In genomic region chr12:120712654-120713053, GRCh38 we compare ENCODE assay signal across 1 cellular context.
TF ChIP-seq lines count a peak whose summit lies in the region.

No MANE protein-coding gene starts in this region.

TF ChIP-seq in endothelial cell of umbilical vein, 7 proteins besides CTCF, POLR2A, EP300 and RAD21:
- TF ChIP-seq FOS (IDR thresholded peaks at IDR 0.05; ENCODE audit: borderline replicate concordance, insufficient read depth, low read length) (no peak), MYC (IDR thresholded peaks at IDR 0.05; ENCODE audit: low read depth, low read length) (no peak), MAX (IDR thresholded peaks at IDR 0.05; ENCODE audit: insufficient read depth, insufficient read length) (no peak), GATA2 (IDR thresholded peaks at IDR 0.05; ENCODE audit: insufficient read depth, insufficient read length, low read depth, low read length) (no peak), JUN (IDR thresholded peaks at IDR 0.05; ENCODE audit: borderline replicate concordance, insufficient read depth, insufficient read length, low read depth) (no peak), POLR2AphosphoS5 (IDR thresholded peaks at IDR 0.05; ENCODE audit: insufficient read depth, low read depth, low read length) (no peak), EZH2 (IDR thresholded peaks at IDR 0.05; ENCODE audit: borderline replicate concordance, low read depth, low read length, severe bottlenecking) (no peak)
